In the genomic region with DNA sequence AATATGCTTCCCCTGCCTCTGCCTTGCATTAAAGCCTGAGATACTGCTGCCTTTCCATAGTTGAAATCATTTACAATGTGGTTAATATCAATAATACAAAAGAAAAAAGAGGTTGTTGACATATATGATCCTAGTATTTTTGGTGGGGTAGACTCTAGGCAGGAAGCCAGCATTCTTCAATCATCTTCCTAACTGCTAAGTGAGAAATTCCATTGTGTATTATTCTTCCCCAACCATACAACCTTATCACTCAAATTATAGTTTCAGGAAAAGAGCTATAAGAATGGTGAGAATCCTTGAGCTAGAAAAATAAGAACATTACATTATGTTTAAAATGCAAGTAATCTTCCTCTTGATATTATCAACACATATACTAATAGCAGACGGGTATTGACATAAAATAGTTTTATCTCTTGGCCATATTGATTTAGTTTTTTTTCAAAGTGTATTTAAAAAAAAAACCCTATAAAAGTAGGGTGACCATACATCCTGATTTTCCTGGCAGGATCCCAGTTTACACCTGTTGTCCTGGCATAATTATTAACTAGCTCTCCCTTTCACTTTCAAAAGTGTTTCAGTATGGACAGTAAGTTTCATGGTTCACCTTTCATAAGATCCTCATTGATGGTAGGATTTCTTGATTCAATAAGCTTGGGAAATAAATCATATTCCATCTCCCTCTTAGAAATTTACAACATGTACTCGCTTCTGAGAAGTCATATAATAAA, we compare ENCODE assay signal across 1 cellular context.
TF ChIP-seq lines count a peak whose summit lies in the region.

No MANE protein-coding gene starts in this region.

TF ChIP-seq in H1, 55 proteins besides CTCF, POLR2A, EP300 and RAD21 (continued from another document):
- TF ChIP-seq CEBPB (IDR thresholded peaks at IDR 0.05; ENCODE audit: low read depth, low read length) (no peak), SRF (IDR thresholded peaks at IDR 0.05; ENCODE audit: low read depth, low read length) (no peak), SAP30 (IDR thresholded peaks at IDR 0.05; ENCODE audit: insufficient read depth, insufficient replicate concordance, low read length) (no peak), EZH2 (IDR thresholded peaks at IDR 0.05; ENCODE audit: low read depth, low read length, severe bottlenecking) (no peak), TCF12 (IDR thresholded peaks at IDR 0.05; ENCODE audit: low read depth, low read length) (no peak), HDAC6 (IDR thresholded peaks at IDR 0.05; ENCODE audit: low read depth, low read length) (no peak), TAF7 (optimal IDR thresholded peaks at IDR 0.05; ENCODE audit: borderline replicate concordance, low read depth, low read length) (no peak), RBBP5 (IDR thresholded peaks at IDR 0.05; ENCODE audit: borderline replicate concordance, low read depth, low read length) (no peak), POU5F1 (IDR thresholded peaks at IDR 0.05; ENCODE audit: low read depth, low read length) (no peak), HDAC2 (IDR thresholded peaks at IDR 0.05; ENCODE audit: borderline replicate concordance in 1 of 2, low read depth in 2 of 2, low read length in 2 of 2) (no peak)
- TF ChIP-seq, protein P1, sequence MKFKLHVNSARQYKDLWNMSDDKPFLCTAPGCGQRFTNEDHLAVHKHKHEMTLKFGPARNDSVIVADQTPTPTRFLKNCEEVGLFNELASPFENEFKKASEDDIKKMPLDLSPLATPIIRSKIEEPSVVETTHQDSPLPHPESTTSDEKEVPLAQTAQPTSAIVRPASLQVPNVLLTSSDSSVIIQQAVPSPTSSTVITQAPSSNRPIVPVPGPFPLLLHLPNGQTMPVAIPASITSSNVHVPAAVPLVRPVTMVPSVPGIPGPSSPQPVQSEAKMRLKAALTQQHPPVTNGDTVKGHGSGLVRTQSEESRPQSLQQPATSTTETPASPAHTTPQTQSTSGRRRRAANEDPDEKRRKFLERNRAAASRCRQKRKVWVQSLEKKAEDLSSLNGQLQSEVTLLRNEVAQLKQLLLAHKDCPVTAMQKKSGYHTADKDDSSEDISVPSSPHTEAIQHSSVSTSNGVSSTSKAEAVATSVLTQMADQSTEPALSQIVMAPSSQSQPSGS (IDR thresholded peaks at IDR 0.05; ENCODE audit: low read length), result no peak
- TF ChIP-seq, protein P2, sequence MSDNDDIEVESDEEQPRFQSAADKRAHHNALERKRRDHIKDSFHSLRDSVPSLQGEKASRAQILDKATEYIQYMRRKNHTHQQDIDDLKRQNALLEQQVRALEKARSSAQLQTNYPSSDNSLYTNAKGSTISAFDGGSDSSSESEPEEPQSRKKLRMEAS (IDR thresholded peaks at IDR 0.05), result no peak
